ENCODE assay signal across 18 cellular contexts in the genomic region with DNA sequence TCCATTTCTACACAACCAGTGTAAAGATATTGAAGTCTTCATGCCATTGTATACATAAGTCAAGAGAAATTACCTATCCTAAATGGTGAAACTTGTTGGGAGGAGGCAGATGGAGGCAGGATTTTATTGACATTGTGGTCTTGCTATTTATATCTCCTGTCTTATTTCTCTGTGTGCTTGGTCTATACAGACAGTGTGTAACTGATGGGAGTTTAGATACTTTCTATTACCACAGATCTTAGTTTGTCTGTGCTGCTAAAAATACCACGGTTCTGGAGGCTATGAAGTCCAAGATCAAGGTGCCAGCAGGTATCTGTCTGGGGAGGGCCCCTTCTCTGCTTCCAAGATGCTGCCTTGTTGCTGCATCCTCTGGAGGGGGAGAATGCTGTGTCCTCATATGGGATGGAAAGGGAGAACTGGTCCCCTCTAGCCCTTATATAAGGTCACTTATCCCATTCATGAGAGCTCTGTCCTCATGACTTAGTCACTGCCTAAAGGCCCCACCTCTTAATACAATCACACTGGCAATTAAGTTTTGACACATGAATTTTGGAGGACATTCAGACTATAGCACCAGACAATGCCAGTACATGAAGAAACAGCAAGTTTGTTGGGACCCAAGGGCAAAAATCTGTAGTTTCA.
DNase-seq lines count a peak whose midpoint lies in the region; ATAC-seq and TF ChIP-seq lines count a peak whose summit lies in the region.
"Had no signal": no experiment of that assay in that cellular context is flagged by ENCODE, and none has a peak within 500 bp of the region (broad histone marks: within the 10 kb centered on the region; RNA-seq: fewer than 3 reads in every experiment).

No MANE protein-coding gene starts in this region.

- TF ChIP-seq EP300 in esophagus muscularis mucosa (IDR thresholded peaks at IDR 0.05) (no peak), sigmoid colon (IDR thresholded peaks at IDR 0.05) (no peak)

- no peak overlapping the region for H3K4me3 ChIP-seq in right atrium auricular region
- H3K4me3 ChIP-seq in esophagus muscularis mucosa = no peak overlapping the region
- H3K4me3 ChIP-seq in sigmoid colon = no peak overlapping the region
- H3K4me3 ChIP-seq: GM23338, SJCRH30 had no signal

- no peaks in the 10 kb centered on the region for H3K9me3 ChIP-seq in right atrium auricular region
- H3K9me3 ChIP-seq in esophagus muscularis mucosa = no peaks in the 10 kb centered on the region
- H3K9me3 ChIP-seq in sigmoid colon = no peaks in the 10 kb centered on the region
- H3K9me3 ChIP-seq: SJCRH30 had no signal

- no peaks in the 10 kb centered on the region for H3K27me3 ChIP-seq in right atrium auricular region
- no peaks in the 10 kb centered on the region for H3K27me3 ChIP-seq in esophagus muscularis mucosa
- H3K27me3 ChIP-seq in sigmoid colon = no peaks in the 10 kb centered on the region
- H3K27me3 ChIP-seq: SJCRH30 had no signal

- peaks cover 0 to 47% of the 10 kb centered on the region in 2 donors for H3K4me1 ChIP-seq in right atrium auricular region
- peaks cover 57 to 96% (median 88%) of the 10 kb centered on the region in 4 donors for H3K4me1 ChIP-seq in esophagus muscularis mucosa
- peaks cover 0 to 92% (median 65%) of the 10 kb centered on the region in 4 donors for H3K4me1 ChIP-seq in sigmoid colon
- H3K4me1 ChIP-seq: SJCRH30 had no signal

- H3K36me3 ChIP-seq in right atrium auricular region = no peaks in the 10 kb centered on the region
- H3K36me3 ChIP-seq in esophagus muscularis mucosa = no peaks in the 10 kb centered on the region
- H3K36me3 ChIP-seq in sigmoid colon = no peaks in the 10 kb centered on the region
- H3K36me3 ChIP-seq: SJCRH30 had no signal

- TF ChIP-seq CTCF in right atrium auricular region (IDR thresholded peaks at IDR 0.05) = no peak
- no peak for TF ChIP-seq CTCF in esophagus muscularis mucosa (IDR thresholded peaks at IDR 0.05)
- TF ChIP-seq CTCF in sigmoid colon (IDR thresholded peaks at IDR 0.05) = no peak

- peak; percentile 40 for ATAC-seq in Right ventricle myocardium inferior

- no peak for TF ChIP-seq POLR2A in esophagus muscularis mucosa (IDR thresholded peaks at IDR 0.05; ENCODE audit: low read depth)
- TF ChIP-seq POLR2A in sigmoid colon (IDR thresholded peaks at IDR 0.05) = no peak

- DNase-seq in Right ventricle myocardium inferior (ENCODE audit: missing footprints) (no peak), right atrium auricular region (ENCODE audit: low spot score) (no peak), esophagus muscularis mucosa (ENCODE audit: extremely low spot score) (no peak), sigmoid colon (no peak), AG20443 (ENCODE audit: low spot score) (no peak), HUDEP-2 (lab: John Stamatoyannopoulos, UW; ENCODE audit: unreplicated experiment in 76 of 76) (no peak), HuH-7 (ENCODE audit: low spot score) (no peak)
- DNase-seq: DND-41; IMR-90; NCI-H1436; NCI-H2029; NCI-H2171; NCI-H446; NCI-H69; NK-92 treated with Interleukin-12 subunit alpha and Interleukin-12 subunit beta, amount 100 ng/mL, for 24 hours; SJCRH30 had no signal

- WGBS in esophagus muscularis mucosa = 36% methylated on average over 1 of the region's 1 CpG
- WGBS in sigmoid colon, 2 donors = 64 to 67% methylated on average over 1 of the region's 1 CpG

- H3K27ac ChIP-seq in right atrium auricular region (no peak overlapping the region), esophagus muscularis mucosa (replicated peaks in 1 of 4) (peak overlapping the region; percentile 56 to 79 (median 66)), sigmoid colon (peak overlapping the region; percentile 57 to 90 (median 74))
- H3K27ac ChIP-seq: C4-2B, SJCRH30 had no signal

- intact Hi-C loops in Right ventricle myocardium inferior (cut with DNase I) (no loop called here), esophagus muscularis mucosa (cut with DNase I) (no loop called here), sigmoid colon (cut with DNase I) (loop anchor here (5.0 kb wide), 1 partner anchor 44 kb away; no protein-coding TSS in a partner anchor)

Comparison
In these comparisons a context has a peak if more than half of its experiments do, and no peak if none do; other contexts are left out.
1. H3K27ac ChIP-seq: peak in esophagus muscularis mucosa (4 of 4) and sigmoid colon (4 of 4); none in right atrium auricular region (0 of 2).